Comparison of ENCODE assay signal across 8 cellular contexts in genomic region chr5:68216737-68217231, GRCh38. TPM values are rescaled to one million over a fixed set of nuclear protein-coding genes. Genes with fewer than 3 reads are reported as not detected.
DNase-seq lines count a peak whose midpoint lies in the region; ATAC-seq and TF ChIP-seq lines count a peak whose summit lies in the region.

No MANE protein-coding gene starts in this region.

- H3K4me3 ChIP-seq in fibroblast of lung (replicated peaks in 1 of 4; ENCODE audit: control extremely low read depth in 1 of 4, insufficient read depth in 1 of 4, low read depth in 3 of 4, low read length in 4 of 4), result peak overlapping the region; percentile 68 to 96 (median 89)

- H3K79me2 ChIP-seq in fibroblast of lung (ENCODE audit: control insufficient read depth, insufficient read depth, low read length), result peaks cover 54% of the 10 kb centered on the region

- no peaks in the 10 kb centered on the region for H3K27me3 ChIP-seq in fibroblast of lung (ENCODE audit: control insufficient read depth, insufficient read depth, low read length)

- peaks cover 6% of the 10 kb centered on the region for H3K9me3 Mint-ChIP-seq in activated CD4-positive, alpha-beta T cell treated with anti-CD3 and anti-CD28 coated beads, Interleukin-2, amount 10 ng/mL, durations not matched to agents 7 days and 5 days
- H3K9me3 Mint-ChIP-seq in T-cell (peaks cover 0 to 4% (median 0%) of the 10 kb centered on the region in 3 donors), progenitor cell of endocrine pancreas (ENCODE audit: low read depth) (no peaks in the 10 kb centered on the region)

- peak overlapping the region; percentile 73 for H3K27ac ChIP-seq in fibroblast of lung (ENCODE audit: insufficient read depth, low read length)

- TF ChIP-seq CTCF in fibroblast of lung (conservative IDR thresholded peaks at IDR 0.05 in 1 of 2, IDR thresholded peaks at IDR 0.05 in 1 of 2; ENCODE audit: low read depth in 1 of 2, low read length in 2 of 2) (no peak), progenitor cell of endocrine pancreas (IDR thresholded peaks at IDR 0.05; ENCODE audit: unreplicated experiment) (no peak)

- H3K27me3 Mint-ChIP-seq in activated CD4-positive, alpha-beta T cell treated with anti-CD3 and anti-CD28 coated beads, Interleukin-2, amount 10 ng/mL, durations not matched to agents 7 days and 5 days, result no peaks in the 10 kb centered on the region
- H3K27me3 Mint-ChIP-seq in T-cell (no peaks in the 10 kb centered on the region), progenitor cell of endocrine pancreas (no peaks in the 10 kb centered on the region)

- peaks cover 43% of the 10 kb centered on the region for H3K4me1 Mint-ChIP-seq in activated CD4-positive, alpha-beta T cell treated with anti-CD3 and anti-CD28 coated beads, Interleukin-2, amount 10 ng/mL, durations not matched to agents 7 days and 5 days
- H3K4me1 Mint-ChIP-seq in T-cell (peaks cover 51 to 59% (median 53%) of the 10 kb centered on the region in 3 donors), progenitor cell of endocrine pancreas (ENCODE audit: low read depth) (peaks cover 37% of the 10 kb centered on the region)

- no peaks in the 10 kb centered on the region for H3K4me1 ChIP-seq in fibroblast of lung (ENCODE audit: control insufficient read depth, extremely low read depth, insufficient read depth, low read length)

- no peak for DNase-seq in activated CD4-positive, alpha-beta T cell treated with anti-CD3 and anti-CD28 coated beads, Interleukin-2, amount 10 ng/mL, durations not matched to agents 7 days and 5 days
- no peak for DNase-seq in activated CD4-positive, alpha-beta T cell treated with anti-CD3 and anti-CD28 coated beads for 48 hours
- no peak for DNase-seq in T-cell
- peak; percentile 28 to 34 for DNase-seq in fibroblast of lung (ENCODE audit: low read depth in 2 of 2)
- DNase-seq in progenitor cell of endocrine pancreas (ENCODE audit: low spot score, unreplicated experiment), result no peak
- DNase-seq in NAMALWA (ENCODE audit: low spot score), result no peak

- H3K36me3 Mint-ChIP-seq in activated CD4-positive, alpha-beta T cell treated with anti-CD3 and anti-CD28 coated beads, Interleukin-2, amount 10 ng/mL, durations not matched to agents 7 days and 5 days (ENCODE audit: low read depth), result peaks cover 37% of the 10 kb centered on the region
- H3K36me3 Mint-ChIP-seq in T-cell (peaks cover 14% of the 10 kb centered on the region), progenitor cell of endocrine pancreas (ENCODE audit: insufficient read depth) (no peaks in the 10 kb centered on the region)

- peak overlapping the region; percentile 43 for H2AFZ ChIP-seq in fibroblast of lung (ENCODE audit: low read length)

- POLR2A ChIA-PET in activated CD4-positive, alpha-beta T cell treated with anti-CD3 and anti-CD28 coated beads, Interleukin-2, amount 10 ng/mL, durations not matched to agents 7 days and 5 days (lab: Charles Lee), result interaction anchor here (0.6 to 1.2 kb wide), 4 partner anchors 33 to 63 kb away, joined by 3 to 8 read pairs (median 4); no protein-coding TSS in a partner anchor
- POLR2A ChIA-PET in T-cell (lab: Charles Lee), result interaction anchor here (0.6 to 2.8 kb wide), 5 partner anchors 22 to 63 kb away, joined by 4 to 25 read pairs (median 6); no protein-coding TSS in a partner anchor

- CTCF ChIA-PET in activated CD4-positive, alpha-beta T cell treated with anti-CD3 and anti-CD28 coated beads, Interleukin-2, amount 10 ng/mL, durations not matched to agents 7 days and 5 days (lab: Charles Lee), result interaction anchor here (0.7 to 2.0 kb wide), 10 partner anchors 8 to 604 kb away, joined by 3 to 7 read pairs (median 3); no protein-coding TSS in a partner anchor
- CTCF ChIA-PET in T-cell (lab: Charles Lee), result interaction anchor here in 1 of 2 donors (0.6 to 4.6 kb wide), 8 partner anchors 11 to 55 kb away, joined by 3 to 23 read pairs (median 4); no protein-coding TSS in a partner anchor

- H3K9me3 ChIP-seq in fibroblast of lung (ENCODE audit: control insufficient read depth, insufficient read depth, low read depth, low read length), result no peaks in the 10 kb centered on the region

- ATAC-seq in HG02610 (IDR thresholded peaks at IDR 0.05; ENCODE audit: unreplicated experiment) (peak; percentile 2), T-cell (replicated peaks in 1 of 4) (no peak), GM19452 (IDR thresholded peaks at IDR 0.05; ENCODE audit: unreplicated experiment) (no peak)

- H4K20me1 ChIP-seq in fibroblast of lung (ENCODE audit: control insufficient read depth, extremely low read depth, insufficient read depth, low read length), result no peaks in the 10 kb centered on the region

- H3K27ac Mint-ChIP-seq in activated CD4-positive, alpha-beta T cell treated with anti-CD3 and anti-CD28 coated beads, Interleukin-2, amount 10 ng/mL, durations not matched to agents 7 days and 5 days, result peak overlapping the region; percentile 87
- peak overlapping the region; percentile 74 to 90 for H3K27ac Mint-ChIP-seq in T-cell
- peak overlapping the region; percentile 89 for H3K27ac Mint-ChIP-seq in progenitor cell of endocrine pancreas

- H3K9ac ChIP-seq in fibroblast of lung (ENCODE audit: insufficient read depth, low read length), result peak overlapping the region; percentile 79

- peak overlapping the region; percentile 73 for H3K4me2 ChIP-seq in fibroblast of lung (ENCODE audit: extremely low read depth, insufficient read depth, low read length)

- H3K36me3 ChIP-seq in fibroblast of lung (ENCODE audit: control insufficient read depth, insufficient read depth, low read length), result no peaks in the 10 kb centered on the region

- peak overlapping the region; percentile 81 for H3K4me3 Mint-ChIP-seq in activated CD4-positive, alpha-beta T cell treated with anti-CD3 and anti-CD28 coated beads, Interleukin-2, amount 10 ng/mL, durations not matched to agents 7 days and 5 days
- H3K4me3 Mint-ChIP-seq in T-cell, result peak overlapping the region; percentile 85 to 92 (median 88)
- H3K4me3 Mint-ChIP-seq in progenitor cell of endocrine pancreas (ENCODE audit: low read depth), result peak overlapping the region; percentile 90

RNA-seq across cellular contexts. Expression of gene PIK3R1, which starts 1.2 kb away (rescaled TPM):
- 10 to 100 TPM; 75.6 to 97.0 TPM for total RNA-seq in activated CD4-positive, alpha-beta T cell treated with anti-CD3 and anti-CD28 coated beads, Interleukin-2, amount 10 ng/mL, durations not matched to agents 7 days and 5 days
- total RNA-seq in T-cell (100 to 1,000 TPM in 3 of 5 donors, 10 to 100 TPM in 2; 83.7 to 370 (median 105) TPM), fibroblast of lung (25.2 and 36.3 TPM in 2 replicates), progenitor cell of endocrine pancreas (76.2 and 89.7 TPM in 2 replicates)
- 10.9 and 17.7 TPM in 2 replicates for polyA plus RNA-seq in fibroblast of lung
- 13.1 and 23.3 TPM in 2 replicates for polyA plus RNA-seq in fibroblast of lung (2012)
- polyA minus RNA-seq in fibroblast of lung (ENCODE audit: low replicate concordance), result 61.5 and 102 TPM in 2 replicates

Comparison
In these comparisons a context has a peak if more than half of its experiments do, and no peak if none do; other contexts are left out.
1. DNase-seq: peak in fibroblast of lung (2 of 2); none in activated CD4-positive, alpha-beta T cell treated with anti-CD3 and anti-CD28 coated beads, Interleukin-2, amount 10 ng/mL, durations not matched to agents 7 days and 5 days (single experiment), activated CD4-positive, alpha-beta T cell treated with anti-CD3 and anti-CD28 coated beads for 48 hours (single experiment), T-cell (0 of 34), progenitor cell of endocrine pancreas (single experiment) and NAMALWA (single experiment).
2. Peak in every context shown above with its lines, with median percentiles within 50 percentile points of each other: H3K27ac Mint-ChIP-seq and H3K4me3 Mint-ChIP-seq.